In the genomic region with DNA sequence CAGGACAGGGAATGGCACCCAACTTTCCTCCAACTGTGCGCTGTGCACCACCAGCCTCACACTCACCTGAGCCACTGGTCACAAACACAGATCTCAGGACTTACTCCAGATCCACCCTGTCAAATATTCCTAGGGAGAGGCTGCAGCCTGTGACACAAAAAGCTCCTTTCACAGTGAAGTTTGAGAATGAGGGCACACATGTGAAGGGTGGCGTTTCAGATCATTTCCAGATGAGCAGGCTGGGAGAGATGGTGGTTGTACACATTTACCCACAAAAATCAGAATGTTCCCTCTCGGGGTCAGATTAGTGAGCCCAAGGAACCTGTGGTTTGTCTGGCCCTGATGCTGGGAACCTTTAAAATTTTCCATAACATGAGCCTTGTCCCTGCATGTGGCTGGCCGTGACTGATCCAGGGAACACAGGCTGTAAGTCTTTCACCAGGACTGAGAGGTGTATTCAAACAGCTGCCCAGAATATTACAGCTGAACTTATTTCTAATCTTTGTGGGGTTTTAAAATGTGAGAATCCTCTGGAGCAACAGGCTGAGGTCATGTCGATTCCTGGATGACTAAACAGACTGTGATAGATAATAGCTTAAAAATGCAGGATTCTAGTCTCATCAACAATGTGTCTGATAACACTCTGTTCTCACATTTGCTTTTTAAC, we compare ENCODE assay signal across 11 cellular contexts. TPM values are rescaled to one million over a fixed set of nuclear protein-coding genes. Genes with fewer than 3 reads are reported as not detected.
DNase-seq lines count a peak whose midpoint lies in the region; ATAC-seq and TF ChIP-seq lines count a peak whose summit lies in the region.
"Had no signal": no experiment of that assay in that cellular context is flagged by ENCODE, and none has a peak within 500 bp of the region (broad histone marks: within the 10 kb centered on the region; RNA-seq: fewer than 3 reads in every experiment).

No MANE protein-coding gene starts in this region.

- H3K9me3 ChIP-seq in osteoblast (ENCODE audit: low read depth, low read length) = no peaks in the 10 kb centered on the region
- H3K9me3 ChIP-seq in CD8-positive, alpha-beta T cell (ENCODE audit: low read length) = no peaks in the 10 kb centered on the region

- peak; percentile 25 for ATAC-seq in activated T-helper 17 cell treated with anti-CD3 and anti-CD28 coated beads, Interleukin-2, amount 50 U/mL, for 72 hours (replicated peaks)
- ATAC-seq in foreskin keratinocyte (peak; percentile 62), HG02678 (IDR thresholded peaks at IDR 0.05; ENCODE audit: unreplicated experiment) (no peak), HG03280 (IDR thresholded peaks at IDR 0.05; ENCODE audit: unreplicated experiment) (no peak)
- no peak for ATAC-seq in CD8-positive, alpha-beta T cell

- H2AFZ ChIP-seq in osteoblast (ENCODE audit: low read length) = no peak overlapping the region

- POLR2A ChIA-PET in CD8-positive, alpha-beta T cell (lab: Charles Lee) = no interaction called here

- no peaks in the 10 kb centered on the region for H3K27me3 Mint-ChIP-seq in activated T-helper 17 cell treated with anti-CD3 and anti-CD28 coated beads, Interleukin-2, amount 50 U/mL, for 72 hours
- H3K27me3 Mint-ChIP-seq in CD8-positive, alpha-beta T cell (ENCODE audit: low read depth) = no peaks in the 10 kb centered on the region
- H3K27me3 Mint-ChIP-seq: memory B cell had no signal

- H3K36me3 Mint-ChIP-seq in activated T-helper 17 cell treated with anti-CD3 and anti-CD28 coated beads, Interleukin-2, amount 50 U/mL, for 72 hours (ENCODE audit: low read depth) = peaks cover 76% of the 10 kb centered on the region
- H3K36me3 Mint-ChIP-seq in CD8-positive, alpha-beta T cell = no peaks in the 10 kb centered on the region
- H3K36me3 Mint-ChIP-seq: memory B cell had no signal

- H3K4me1 ChIP-seq in foreskin keratinocyte (no peaks in the 10 kb centered on the region), osteoblast (ENCODE audit: insufficient read depth, low read length) (peaks cover 43% of the 10 kb centered on the region)
- no peaks in the 10 kb centered on the region for H3K4me1 ChIP-seq in CD8-positive, alpha-beta T cell (ENCODE audit: insufficient read depth, low read length)

- no peaks in the 10 kb centered on the region for H3K9me3 Mint-ChIP-seq in activated T-helper 17 cell treated with anti-CD3 and anti-CD28 coated beads, Interleukin-2, amount 50 U/mL, for 72 hours
- H3K9me3 Mint-ChIP-seq in CD8-positive, alpha-beta T cell = no peaks in the 10 kb centered on the region
- H3K9me3 Mint-ChIP-seq: memory B cell had no signal

- H3K4me1 Mint-ChIP-seq in activated T-helper 17 cell treated with anti-CD3 and anti-CD28 coated beads, Interleukin-2, amount 50 U/mL, for 72 hours = peaks cover 46% of the 10 kb centered on the region
- H3K4me1 Mint-ChIP-seq in CD8-positive, alpha-beta T cell (ENCODE audit: low read depth) = peaks cover under 1% of the 10 kb centered on the region

- intact Hi-C loops in CD8-positive, alpha-beta T cell (cut with DNase I, micrococcal nuclease) = loop anchor here in 1 of 2 experiments (10.0 kb wide), 1 partner anchor 158 kb away; the partner anchor contains the start of gene IL1RL2

- H3K27ac Mint-ChIP-seq in activated T-helper 17 cell treated with anti-CD3 and anti-CD28 coated beads, Interleukin-2, amount 50 U/mL, for 72 hours = peak overlapping the region; percentile 87
- H3K27ac Mint-ChIP-seq in CD8-positive, alpha-beta T cell = no peak overlapping the region
- H3K27ac Mint-ChIP-seq: memory B cell had no signal

- H3K79me2 ChIP-seq in osteoblast (ENCODE audit: insufficient read depth, low read length) = no peaks in the 10 kb centered on the region

- no peaks in the 10 kb centered on the region for H4K20me1 ChIP-seq in osteoblast (ENCODE audit: insufficient read depth, low read length)

- peak overlapping the region; percentile 43 for H3K4me2 ChIP-seq in osteoblast (ENCODE audit: insufficient read depth, low read length)

- CTCF ChIA-PET in CD8-positive, alpha-beta T cell (lab: Charles Lee) = interaction anchor here (0.9 to 3.9 kb wide), 7 partner anchors 21 to 417 kb away, joined by 3 to 42 read pairs (median 4); no protein-coding TSS in a partner anchor

- peak overlapping the region; percentile 57 for H3K4me3 Mint-ChIP-seq in activated T-helper 17 cell treated with anti-CD3 and anti-CD28 coated beads, Interleukin-2, amount 50 U/mL, for 72 hours
- no peak overlapping the region for H3K4me3 Mint-ChIP-seq in CD8-positive, alpha-beta T cell
- H3K4me3 Mint-ChIP-seq: memory B cell had no signal

- H3K36me3 ChIP-seq in osteoblast (ENCODE audit: insufficient read depth, low read length) = no peaks in the 10 kb centered on the region
- no peaks in the 10 kb centered on the region for H3K36me3 ChIP-seq in CD8-positive, alpha-beta T cell (ENCODE audit: insufficient read depth, low read length)

- TF ChIP-seq CTCF in foreskin keratinocyte (conservative IDR thresholded peaks at IDR 0.05) (no peak), osteoblast (IDR thresholded peaks at IDR 0.05; ENCODE audit: extremely low read depth, low read depth, low read length) (no peak)
- no peak for TF ChIP-seq CTCF in CD8-positive, alpha-beta T cell (IDR thresholded peaks at IDR 0.05)

- no peaks in the 10 kb centered on the region for H3K27me3 ChIP-seq in foreskin keratinocyte
- no peaks in the 10 kb centered on the region for H3K27me3 ChIP-seq in osteoblast (ENCODE audit: insufficient read depth, low read length)
- no peaks in the 10 kb centered on the region for H3K27me3 ChIP-seq in CD8-positive, alpha-beta T cell (ENCODE audit: insufficient read depth, low read length)

- H3K27ac ChIP-seq in foreskin keratinocyte (peak overlapping the region; percentile 75), osteoblast (ENCODE audit: low read depth, low read length) (peak overlapping the region; percentile 89)
- H3K27ac ChIP-seq in CD8-positive, alpha-beta T cell (ENCODE audit: low read depth, low read length) = no peak overlapping the region

- no peak overlapping the region for H3K4me3 ChIP-seq in osteoblast (ENCODE audit: insufficient read depth, low read length)
- H3K4me3 ChIP-seq in CD8-positive, alpha-beta T cell (ENCODE audit: low read depth, low read length) = no peak overlapping the region

- DNase-seq in AG08395 (ENCODE audit: low spot score) (peak; percentile 75), foreskin keratinocyte (peak; percentile 61 to 73), osteoblast (ENCODE audit: insufficient read length, low spot score, missing footprints) (peak; percentile 93), DMS79 treated with DMSO at 0.1 percent for 48 hours (lab: John Stamatoyannopoulos, UW) (no peak)
- DNase-seq in CD8-positive, alpha-beta T cell = no peak
- DNase-seq: C1 segment of cervical spinal cord, caudate nucleus had no signal

RNA-seq across cellular contexts. Expression of gene IL1R2, which starts 35.4 kb away (rescaled TPM):
- total RNA-seq in activated T-helper 17 cell treated with anti-CD3 and anti-CD28 coated beads, Interleukin-2, amount 50 U/mL, for 72 hours = 10 to 100 TPM; 55.8 to 97.6 TPM
- total RNA-seq in foreskin keratinocyte (37.9 and 40.7 TPM in 2 replicates), osteoblast (0.36 and 0.88 TPM in 2 replicates)
- polyA plus RNA-seq in foreskin keratinocyte = 36.6 and 44.6 TPM in 2 replicates
- not detected for total RNA-seq in CD8-positive, alpha-beta T cell

Comparison
In these comparisons a context has a peak if more than half of its experiments do, and no peak if none do; other contexts are left out.
1. DNase-seq: peak in AG08395 (single experiment), foreskin keratinocyte (2 of 2) and osteoblast (single experiment); none in DMS79 treated with DMSO at 0.1 percent for 48 hours (single experiment) and CD8-positive, alpha-beta T cell (0 of 7).
2. ATAC-seq: peak in activated T-helper 17 cell treated with anti-CD3 and anti-CD28 coated beads, Interleukin-2, amount 50 U/mL, for 72 hours (single experiment) and foreskin keratinocyte (single experiment); none in HG02678 (single experiment), HG03280 (single experiment) and CD8-positive, alpha-beta T cell (single experiment).
3. RNA of gene IL1R2, which starts 35.4 kb away (total RNA-seq): 55.8 to 97.6 TPM in activated T-helper 17 cell treated with anti-CD3 and anti-CD28 coated beads, Interleukin-2, amount 50 U/mL, for 72 hours and 37.9 to 40.7 TPM in foreskin keratinocyte; 0.36 to 0.88 TPM in osteoblast and not detected in CD8-positive, alpha-beta T cell; every median in the first group is over 10 times any median in the second.